Comparison of ENCODE assay signal across 8 cellular contexts in the genomic region with DNA sequence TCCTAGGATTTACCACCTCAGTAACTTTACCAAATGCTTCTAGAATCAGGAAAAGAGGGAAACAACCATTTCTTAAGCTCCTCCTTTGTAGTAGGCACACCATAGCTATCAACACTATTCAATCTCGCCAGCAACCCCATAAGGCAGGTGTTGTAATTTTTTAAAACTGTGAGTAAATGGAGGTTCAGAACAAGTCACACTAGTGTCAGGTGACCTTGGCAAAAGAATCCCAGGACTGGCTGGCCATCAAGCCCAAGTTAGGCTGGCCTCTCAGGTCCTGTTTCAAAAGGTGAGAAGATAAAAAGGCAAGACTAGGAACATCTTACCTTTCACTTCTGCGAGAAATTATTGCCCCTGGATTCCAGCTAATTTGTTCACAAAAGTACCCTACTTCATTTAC. TPM values are rescaled to one million over a fixed set of nuclear protein-coding genes. Genes with fewer than 3 reads are reported as not detected.
A peak's percentile ranks its signal among the peaks of the same experiment; 100 is the strongest.
DNase-seq lines count a peak whose midpoint lies in the region; ATAC-seq and TF ChIP-seq lines count a peak whose summit lies in the region.

No MANE protein-coding gene starts in this region.

- H3F3A ChIP-seq in neural progenitor cell (ENCODE audit: low read depth), result peaks cover 15% of the 10 kb centered on the region

- H3K36me3 Mint-ChIP-seq in neural progenitor cell, result peaks cover 3% of the 10 kb centered on the region

- H3K27me3 Mint-ChIP-seq in neural progenitor cell (ENCODE audit: insufficient read depth, low read depth), result peaks cover 10% of the 10 kb centered on the region

- peak overlapping the region; percentile 86 for H3K9ac ChIP-seq in OCI-LY3 (ENCODE audit: low read length)
- H3K9ac ChIP-seq in neural progenitor cell, result peak overlapping the region; percentile 85

- H3K4me2 ChIP-seq in OCI-LY3 (ENCODE audit: low read length) (peak overlapping the region; percentile 95), neural progenitor cell (peak overlapping the region; percentile 95)

- H3K27ac ChIP-seq in C4-2B, result peak overlapping the region; percentile 89
- H3K27ac ChIP-seq in OCI-LY3 (ENCODE audit: low read length), result no peak overlapping the region
- peak overlapping the region; percentile 23 for H3K27ac ChIP-seq in neural progenitor cell

- H3K79me2 ChIP-seq in OCI-LY3 (ENCODE audit: low read length) (peaks cover 27% of the 10 kb centered on the region), neural progenitor cell (ENCODE audit: low read depth) (peaks cover 35% of the 10 kb centered on the region)

- peaks cover 12% of the 10 kb centered on the region for H3K4me1 Mint-ChIP-seq in neural progenitor cell

- TF ChIP-seq CTCF in C4-2B (conservative IDR thresholded peaks at IDR 0.05), result no peak
- no peak for TF ChIP-seq CTCF in OCI-LY3 (IDR thresholded peaks at IDR 0.05; ENCODE audit: low read depth, low read length)
- no peak for TF ChIP-seq CTCF in epithelial cell of esophagus (IDR thresholded peaks at IDR 0.05; ENCODE audit: insufficient read depth, low read depth, low read length, missing control alignments)
- TF ChIP-seq CTCF in neural progenitor cell (IDR thresholded peaks at IDR 0.05), result no peak

- DNase-seq in epithelial cell of esophagus (ENCODE audit: low read depth), result peak; percentile 24
- DNase-seq in neural progenitor cell (ENCODE audit: low spot score), result peak; percentile 49
- no peak for DNase-seq in NK-92 treated with Interleukin-12 subunit alpha and Interleukin-12 subunit beta, amount 100 ng/mL, for 24 hours (lab: John Stamatoyannopoulos, UW)
- DNase-seq in germinal center (ENCODE audit: low spot score), result no peak

- no peaks in the 10 kb centered on the region for H3K9me3 ChIP-seq in OCI-LY3 (ENCODE audit: insufficient read depth, low read length)
- H3K9me3 ChIP-seq in neural progenitor cell (ENCODE audit: low read depth), result no peaks in the 10 kb centered on the region

- no peak overlapping the region for H3K27ac Mint-ChIP-seq in neural progenitor cell

- H2AFZ ChIP-seq in OCI-LY3 (ENCODE audit: low read depth, low read length), result no peak overlapping the region
- no peak overlapping the region for H2AFZ ChIP-seq in neural progenitor cell (replicated peaks)

- ATAC-seq in GM21786 (IDR thresholded peaks at IDR 0.05; ENCODE audit: unreplicated experiment) (no peak), GM19324 (IDR thresholded peaks at IDR 0.05; ENCODE audit: low FRiP score, unreplicated experiment) (no peak)

- H3K36me3 ChIP-seq in OCI-LY3 (replicated peaks; ENCODE audit: low read depth, low read length) (no peaks in the 10 kb centered on the region), neural progenitor cell (no peaks in the 10 kb centered on the region)

- peak overlapping the region; percentile 93 for H3K4me3 Mint-ChIP-seq in neural progenitor cell

- H3K27me3 ChIP-seq in OCI-LY3 (ENCODE audit: low read depth, low read length), result no peaks in the 10 kb centered on the region
- peaks cover 16% of the 10 kb centered on the region for H3K27me3 ChIP-seq in neural progenitor cell

- H3K4me3 ChIP-seq in OCI-LY3 (ENCODE audit: low read length) (peak overlapping the region; percentile 87), epithelial cell of esophagus (ENCODE audit: low read length) (peak overlapping the region; percentile 86), neural progenitor cell (peak overlapping the region; percentile 82)

- H4K20me1 ChIP-seq in OCI-LY3 (ENCODE audit: insufficient read depth, low read length) (0 out of 2 replicates have a peak, but pooled peaks cover 6% of the 10 kb centered on the region), neural progenitor cell (ENCODE audit: low read depth) (peaks cover 40% of the 10 kb centered on the region)

- H3K9me3 Mint-ChIP-seq in neural progenitor cell, result no peaks in the 10 kb centered on the region

- peaks cover 10% of the 10 kb centered on the region for H3K4me1 ChIP-seq in OCI-LY3 (ENCODE audit: low read length)
- peaks cover 7% of the 10 kb centered on the region for H3K4me1 ChIP-seq in neural progenitor cell

RNA-seq across cellular contexts. Expression of a gene that starts 0.7 kb away (rescaled TPM):
- 53.9 and 74.0 TPM in 2 replicates for total RNA-seq in neural progenitor cell (ENCODE audit: low replicate concordance)

RNA-seq across cellular contexts. Expression of a gene that starts 29.2 kb away (rescaled TPM):
- total RNA-seq in neural progenitor cell (ENCODE audit: low replicate concordance), result 18.0 and 39.0 TPM in 2 replicates

Comparison
In these comparisons a context has a peak if more than half of its experiments do, and no peak if none do; other contexts are left out.
1. DNase-seq: peak in epithelial cell of esophagus (single experiment) and neural progenitor cell (single experiment); none in NK-92 treated with Interleukin-12 subunit alpha and Interleukin-12 subunit beta, amount 100 ng/mL, for 24 hours (single experiment) and germinal center (single experiment).
2. Peak in every context shown above with its lines, with median percentiles within 50 percentile points of each other: H3K4me3 ChIP-seq.